8 cellular contexts compared by ENCODE assay signal in the genomic region with DNA sequence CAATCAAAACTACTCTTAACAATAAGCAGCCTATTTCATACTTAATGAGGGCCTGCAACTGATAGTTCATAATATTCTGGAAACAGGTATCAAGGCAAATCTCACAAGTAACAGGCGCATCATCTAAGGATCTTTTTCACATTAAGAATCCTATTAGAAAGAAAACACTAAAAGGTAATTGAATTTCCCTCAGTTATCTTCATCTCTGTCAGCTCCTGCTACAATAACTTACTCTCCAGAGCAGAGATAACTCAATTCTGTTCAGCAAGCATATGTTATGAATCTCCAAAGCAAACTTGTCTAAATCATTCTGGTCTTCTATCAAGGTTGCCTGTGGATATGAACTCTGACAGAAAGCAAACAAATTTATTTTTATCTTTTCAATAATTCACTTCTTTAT.
"Had no signal": no experiment of that assay in that cellular context is flagged by ENCODE, and none has a peak within 500 bp of the region (broad histone marks: within the 10 kb centered on the region; RNA-seq: fewer than 3 reads in every experiment).

No MANE protein-coding gene starts in this region.

- DNase-seq: H9, HCEC 1CT, KBM-7 had no signal

- H2AFZ ChIP-seq: GM23338 had no signal

- H3K4me3 ChIP-seq: GM23338 had no signal

- H3K27ac ChIP-seq: HL-60 had no signal

- FAIRE-seq: H1, H54, HepG2 had no signal

- H3K4me2 ChIP-seq: GM23338 had no signal
